ENCODE assay signal across 26 cellular contexts in genomic region chr15:81473177-81473576, GRCh38.
"Had no signal": no experiment of that assay in that cellular context is flagged by ENCODE, and none has a peak within 500 bp of the region (broad histone marks: within the 10 kb centered on the region; RNA-seq: fewer than 3 reads in every experiment).

No MANE protein-coding gene starts in this region.

- H3K4me1 ChIP-seq: adrenal gland had no signal

- H3K4me3 Mint-ChIP-seq: activated B cell treated with CpG ODN at 0.5 μM for 24 hours; activated CD4-positive, alpha-beta memory T cell treated with anti-CD3 and anti-CD28 coated beads, Interleukin-2, amount 10 ng/mL, durations not matched to agents 7 days and 5 days; activated naive CD4-positive, alpha-beta T cell treated with anti-CD3 and anti-CD28 coated beads for 36 hours; brain had no signal

- H3K4me1 Mint-ChIP-seq: activated B cell treated with CpG ODN at 0.5 μM for 24 hours; activated CD4-positive, alpha-beta memory T cell treated with anti-CD3 and anti-CD28 coated beads, Interleukin-2, amount 10 ng/mL, durations not matched to agents 7 days and 5 days had no signal

- H3K27me3 Mint-ChIP-seq: activated B cell treated with CpG ODN at 0.5 μM for 24 hours, brain had no signal

- H3K4me3 ChIP-seq: adrenal gland had no signal

- ATAC-seq: activated naive CD4-positive, alpha-beta T cell treated with anti-CD3 and anti-CD28 coated beads, Interleukin-2, amount 50 U/mL, for 72 hours; Panc1 had no signal

- H3K27ac ChIP-seq: adrenal gland, KMS-11, VCaP had no signal

- DNase-seq: activated B cell treated with CpG ODN at 0.5 μM for 24 hours; activated CD4-positive, alpha-beta memory T cell treated with anti-CD3 and anti-CD28 coated beads, Interleukin-2, amount 10 ng/mL, durations not matched to agents 7 days and 5 days; activated CD4-positive, alpha-beta T cell treated with anti-CD3 and anti-CD28 coated beads for 4 hours; activated CD4-positive, alpha-beta T cell treated with anti-CD3 and anti-CD28 coated beads, Interleukin-2, amount 50 U/mL, for 1 hour; activated CD4-positive, CD25-positive, alpha-beta regulatory T cell treated with anti-CD3 and anti-CD28 coated beads, Interleukin-2, amount 50 U/mL, for 72 hours; activated gamma-delta T cell treated with Interleukin-2 at 50 U/mL for 16 hours; activated naive CD4-positive, alpha-beta T cell treated with anti-CD3 and anti-CD28 coated beads for 36 hours; activated T-cell treated with anti-CD3 and anti-CD28 coated beads, Interleukin-2, amount 50 U/mL, for 1 hour; adrenal gland; MM.1S; MV-4-11; NCI-H1092; NCI-H1436 treated with DMSO at 0.1 percent for 48 hours; NCI-H1694 treated with DMSO at 0.1 percent for 48 hours; NCI-H2029; NCI-H345; NCI-H524 treated with DMSO at 0.1 percent for 48 hours; SW 1271; T-helper 1 cell; T-helper 2 cell; T-helper 9 cell had no signal

- H3K9me3 Mint-ChIP-seq: activated B cell treated with CpG ODN at 0.5 μM for 24 hours; activated CD4-positive, alpha-beta memory T cell treated with anti-CD3 and anti-CD28 coated beads, Interleukin-2, amount 10 ng/mL, durations not matched to agents 7 days and 5 days; activated naive CD4-positive, alpha-beta T cell treated with anti-CD3 and anti-CD28 coated beads for 36 hours; activated naive CD4-positive, alpha-beta T cell treated with anti-CD3 and anti-CD28 coated beads, Interleukin-2, amount 50 U/mL, for 72 hours; brain had no signal

- H3K36me3 Mint-ChIP-seq: activated naive CD4-positive, alpha-beta T cell treated with anti-CD3 and anti-CD28 coated beads, Interleukin-2, amount 50 U/mL, for 72 hours; brain had no signal

- H3K36me3 ChIP-seq: adrenal gland had no signal
